ENCODE assay signal across 22 cellular contexts in genomic region chr1:161722406-161722805, GRCh38. TPM values are rescaled to one million over a fixed set of nuclear protein-coding genes. Genes with fewer than 3 reads are reported as not detected.
DNase-seq lines count a peak whose midpoint lies in the region; ATAC-seq and TF ChIP-seq lines count a peak whose summit lies in the region.
"Had no signal": no experiment of that assay in that cellular context is flagged by ENCODE, and none has a peak within 500 bp of the region (broad histone marks: within the 10 kb centered on the region; RNA-seq: fewer than 3 reads in every experiment).

No MANE protein-coding gene starts in this region.

- H3K4me1 Mint-ChIP-seq in activated naive CD4-positive, alpha-beta T cell treated with anti-CD3 and anti-CD28 coated beads, Interleukin-2, amount 50 U/mL, for 24 hours = peaks cover 19% of the 10 kb centered on the region
- peaks cover 87% of the 10 kb centered on the region for H3K4me1 Mint-ChIP-seq in dendritic cell treated with granulocyte-macrophage colony-stimulating factor and Interleukin-4, amounts not matched to agents 40 ng/mL and 50 ng/mL, for 4 days (ENCODE audit: low read depth)
- peaks cover 8% of the 10 kb centered on the region for H3K4me1 Mint-ChIP-seq in progenitor cell of endocrine pancreas (ENCODE audit: low read depth)

- no peak for ATAC-seq in HG03095 (IDR thresholded peaks at IDR 0.05; ENCODE audit: unreplicated experiment)
- ATAC-seq: Panc1, T-cell had no signal

- no peaks in the 10 kb centered on the region for H3K36me3 Mint-ChIP-seq in activated naive CD4-positive, alpha-beta T cell treated with anti-CD3 and anti-CD28 coated beads, Interleukin-2, amount 50 U/mL, for 24 hours
- peaks cover 6% of the 10 kb centered on the region for H3K36me3 Mint-ChIP-seq in dendritic cell treated with granulocyte-macrophage colony-stimulating factor and Interleukin-4, amounts not matched to agents 40 ng/mL and 50 ng/mL, for 4 days (ENCODE audit: low read depth)
- H3K36me3 Mint-ChIP-seq in progenitor cell of endocrine pancreas (ENCODE audit: insufficient read depth) = no peaks in the 10 kb centered on the region
- H3K36me3 Mint-ChIP-seq: neural progenitor cell, T-cell, type B pancreatic cell had no signal

- intact Hi-C loops in dendritic cell treated with granulocyte-macrophage colony-stimulating factor and Interleukin-4, amounts not matched to agents 40 ng/mL and 50 ng/mL, for 4 days (cut with micrococcal nuclease) = no loop called here

- H3K27me3 Mint-ChIP-seq in activated naive CD4-positive, alpha-beta T cell treated with anti-CD3 and anti-CD28 coated beads, Interleukin-2, amount 50 U/mL, for 24 hours = peaks cover 6% of the 10 kb centered on the region
- H3K27me3 Mint-ChIP-seq in dendritic cell treated with granulocyte-macrophage colony-stimulating factor and Interleukin-4, amounts not matched to agents 40 ng/mL and 50 ng/mL, for 4 days = peaks cover 15% of the 10 kb centered on the region
- peaks cover 42% of the 10 kb centered on the region for H3K27me3 Mint-ChIP-seq in progenitor cell of endocrine pancreas

- H3K4me3 Mint-ChIP-seq in activated naive CD4-positive, alpha-beta T cell treated with anti-CD3 and anti-CD28 coated beads, Interleukin-2, amount 50 U/mL, for 24 hours = no peak overlapping the region
- H3K4me3 Mint-ChIP-seq in dendritic cell treated with granulocyte-macrophage colony-stimulating factor and Interleukin-4, amounts not matched to agents 40 ng/mL and 50 ng/mL, for 4 days = no peak overlapping the region
- H3K4me3 Mint-ChIP-seq in progenitor cell of endocrine pancreas (ENCODE audit: low read depth) = no peak overlapping the region
- H3K4me3 Mint-ChIP-seq: activated CD4-positive, alpha-beta memory T cell treated with anti-CD3 and anti-CD28 coated beads, Interleukin-2, amount 10 ng/mL, durations not matched to agents 7 days and 5 days; activated naive CD8-positive, alpha-beta T cell treated with anti-CD3 and anti-CD28 coated beads, Interleukin-2, amount 10 ng/mL, durations not matched to agents 7 days and 5 days; neural progenitor cell; T-cell; type B pancreatic cell had no signal

- H3K27ac Mint-ChIP-seq in activated naive CD4-positive, alpha-beta T cell treated with anti-CD3 and anti-CD28 coated beads, Interleukin-2, amount 50 U/mL, for 24 hours = peak overlapping the region; percentile 46
- peak overlapping the region; percentile 72 for H3K27ac Mint-ChIP-seq in dendritic cell treated with granulocyte-macrophage colony-stimulating factor and Interleukin-4, amounts not matched to agents 40 ng/mL and 50 ng/mL, for 4 days
- H3K27ac Mint-ChIP-seq in progenitor cell of endocrine pancreas = no peak overlapping the region
- H3K27ac Mint-ChIP-seq: activated CD4-positive, alpha-beta memory T cell treated with anti-CD3 and anti-CD28 coated beads, Interleukin-2, amount 10 ng/mL, durations not matched to agents 7 days and 5 days; activated naive CD8-positive, alpha-beta T cell treated with anti-CD3 and anti-CD28 coated beads, Interleukin-2, amount 10 ng/mL, durations not matched to agents 7 days and 5 days; neural progenitor cell; T-cell; type B pancreatic cell had no signal

- no peak for TF ChIP-seq CTCF in progenitor cell of endocrine pancreas (IDR thresholded peaks at IDR 0.05; ENCODE audit: unreplicated experiment)

- no peak for DNase-seq in activated naive CD4-positive, alpha-beta T cell treated with anti-CD3 and anti-CD28 coated beads, Interleukin-2, amount 50 U/mL, for 16 hours
- DNase-seq in SKM-1 (lab: John Stamatoyannopoulos, UW; ENCODE audit: unreplicated experiment) (no peak), progenitor cell of endocrine pancreas (ENCODE audit: low spot score, unreplicated experiment) (no peak)
- DNase-seq: activated CD4-positive, CD25-positive, alpha-beta regulatory T cell treated with anti-CD3 and anti-CD28 coated beads, Interleukin-2, amount 50 U/mL, for 72 hours; activated naive CD8-positive, alpha-beta T cell treated with anti-CD3 and anti-CD28 coated beads, Interleukin-2, amount 10 ng/mL, durations not matched to agents 7 days and 5 days; dorsolateral prefrontal cortex; GF-D8; GOT3; NCI-H2171; NCI-H524; SIG-M5; sigmoid colon had no signal

- H3K9me3 Mint-ChIP-seq in activated naive CD4-positive, alpha-beta T cell treated with anti-CD3 and anti-CD28 coated beads, Interleukin-2, amount 50 U/mL, for 24 hours = no peaks in the 10 kb centered on the region
- no peaks in the 10 kb centered on the region for H3K9me3 Mint-ChIP-seq in dendritic cell treated with granulocyte-macrophage colony-stimulating factor and Interleukin-4, amounts not matched to agents 40 ng/mL and 50 ng/mL, for 4 days
- no peaks in the 10 kb centered on the region for H3K9me3 Mint-ChIP-seq in progenitor cell of endocrine pancreas (ENCODE audit: low read depth)
- H3K9me3 Mint-ChIP-seq: activated CD4-positive, alpha-beta memory T cell treated with anti-CD3 and anti-CD28 coated beads, Interleukin-2, amount 10 ng/mL, durations not matched to agents 7 days and 5 days; activated naive CD8-positive, alpha-beta T cell treated with anti-CD3 and anti-CD28 coated beads, Interleukin-2, amount 10 ng/mL, durations not matched to agents 7 days and 5 days; neural progenitor cell; T-cell; type B pancreatic cell had no signal

RNA-seq across cellular contexts. Expression of gene FCRLB, which starts 1.1 kb away (rescaled TPM):
- total RNA-seq in progenitor cell of endocrine pancreas = 0.14 and 0.33 TPM in 2 replicates

RNA-seq across cellular contexts. Expression of gene FCRLA, which starts 15.4 kb away (rescaled TPM):
- total RNA-seq in progenitor cell of endocrine pancreas = not detected in 2 replicates
- total RNA-seq: activated CD4-positive, alpha-beta memory T cell treated with anti-CD3 and anti-CD28 coated beads, Interleukin-2, amount 10 ng/mL, durations not matched to agents 7 days and 5 days; sigmoid colon had no signal

RNA-seq across cellular contexts. Expression of gene DUSP12, which starts 27.2 kb away (rescaled TPM):
- 29.8 and 31.0 TPM in 2 replicates for total RNA-seq in progenitor cell of endocrine pancreas

RNA-seq across cellular contexts. Expression of gene ATF6, which starts 43.7 kb away (rescaled TPM):
- total RNA-seq in progenitor cell of endocrine pancreas = 20.4 and 21.0 TPM in 2 replicates

RNA-seq across cellular contexts. Expression of gene FCGR2B, which starts 59.5 kb away (rescaled TPM):
- total RNA-seq in progenitor cell of endocrine pancreas = 0.36 and 0.55 TPM in 2 replicates
- total RNA-seq: A172, kidney epithelial cell had no signal
